Comparison of ENCODE assay signal across 19 cellular contexts in the genomic region with DNA sequence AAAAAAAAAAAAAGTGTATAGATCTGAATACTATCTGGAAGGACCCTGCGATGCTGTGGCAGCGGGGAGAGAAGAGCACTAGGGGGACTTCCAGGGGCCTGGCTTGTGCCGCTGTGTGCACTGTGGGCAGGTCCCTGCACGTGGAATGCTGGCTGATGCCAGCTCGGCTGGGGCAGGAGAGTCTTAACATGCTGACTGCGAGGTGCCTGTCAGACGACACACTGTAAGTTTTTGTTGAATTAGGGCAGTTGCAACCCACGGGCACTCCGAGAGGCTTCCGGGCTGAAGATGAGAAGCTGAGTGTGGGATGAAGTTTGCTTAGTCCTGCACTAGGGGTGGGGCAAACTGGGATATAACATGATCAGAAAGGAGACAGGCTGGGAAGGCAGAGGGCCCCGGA. TPM values are rescaled to one million over a fixed set of nuclear protein-coding genes. Genes with fewer than 3 reads are reported as not detected.
"Had no signal": no experiment of that assay in that cellular context is flagged by ENCODE, and none has a peak within 500 bp of the region (broad histone marks: within the 10 kb centered on the region; RNA-seq: fewer than 3 reads in every experiment).

No MANE protein-coding gene starts in this region.

- H2AFZ ChIP-seq: hepatocyte had no signal

- H3K36me3 ChIP-seq: pancreas, sigmoid colon, spleen, tibial artery, vagina had no signal

- H3K27me3 ChIP-seq: body of pancreas, hepatocyte, pancreas, sigmoid colon, vagina had no signal

- ATAC-seq: activated CD4-positive, alpha-beta T cell treated with anti-CD3 and anti-CD28 coated beads for 36 hours; activated CD8-positive, alpha-beta memory T cell treated with anti-CD3 and anti-CD28 coated beads, Interleukin-2, amount 10 ng/mL, durations not matched to agents 7 days and 5 days; body of pancreas; left colon; pancreas; stimulated activated memory B cell treated with anti-CD40 and anti-IgM and Interleukin-4, amounts not matched to agents 10 μg/mL and 1 μg/mL and 100 μg/mL, for 72 hours had no signal

- H3K79me2 ChIP-seq: hepatocyte had no signal

- DNase-seq: activated CD4-positive, alpha-beta memory T cell treated with anti-CD3 and anti-CD28 coated beads for 36 hours; activated CD4-positive, alpha-beta T cell treated with anti-CD3 and anti-CD28 coated beads for 36 hours; activated CD8-positive, alpha-beta memory T cell treated with anti-CD3 and anti-CD28 coated beads, Interleukin-2, amount 10 ng/mL, durations not matched to agents 7 days and 5 days; activated naive CD4-positive, alpha-beta T cell treated with Interleukin-2 at 50 U/mL for 16 hours; activated naive CD8-positive, alpha-beta T cell treated with anti-CD3 and anti-CD28 coated beads, Interleukin-2, amount 10 ng/mL, durations not matched to agents 7 days and 5 days; body of pancreas; foreskin fibroblast; left colon; pancreas; spleen; stimulated activated CD4-positive, alpha-beta T cell treated with anti-CD3 and anti-CD28 coated beads, Interleukin-4, amount 100 ng/mL, for 4 hours had no signal

- H3K27ac ChIP-seq: body of pancreas, hepatocyte, pancreas, sigmoid colon, tibial artery, vagina had no signal

- H3K9me3 ChIP-seq: body of pancreas, pancreas, sigmoid colon, spleen, tibial artery, vagina had no signal

- H3K4me2 ChIP-seq: hepatocyte had no signal

- H3K4me1 ChIP-seq: body of pancreas, pancreas, sigmoid colon, tibial artery, vagina had no signal

- H3K4me3 ChIP-seq: body of pancreas, hepatocyte, pancreas, sigmoid colon, spleen, tibial artery, vagina had no signal

RNA-seq across cellular contexts. Expression of gene GLT1D1, which starts 10.7 kb away (rescaled TPM):
- total RNA-seq: activated CD4-positive, alpha-beta memory T cell treated with anti-CD3 and anti-CD28 coated beads for 36 hours; activated naive CD8-positive, alpha-beta T cell treated with anti-CD3 and anti-CD28 coated beads, Interleukin-2, amount 10 ng/mL, durations not matched to agents 7 days and 5 days; body of pancreas; dermis microvascular lymphatic vessel endothelial cell; glomerular endothelial cell; left colon; myocyte had no signal
